In genomic region chr1:204545881-204546280, GRCh38 we compare ENCODE assay signal across 1 cellular context.
TF ChIP-seq lines count a peak whose summit lies in the region.

No MANE protein-coding gene starts in this region.

TF ChIP-seq in GM12878, 131 proteins besides CTCF, POLR2A, EP300 and RAD21:
- TF ChIP-seq FOXM1 (IDR thresholded peaks at IDR 0.05; ENCODE audit: low read depth, low read length) (no peak), NFXL1 (IDR thresholded peaks at IDR 0.05; ENCODE audit: borderline replicate concordance) (no peak), RUNX3 (IDR thresholded peaks at IDR 0.05; ENCODE audit: low read length) (no peak), SREBF1 (IDR thresholded peaks at IDR 0.05; ENCODE audit: low read length) (no peak), BCL3 (IDR thresholded peaks at IDR 0.05; ENCODE audit: borderline replicate concordance, insufficient read depth, low read depth, low read length, poor library complexity, severe bottlenecking) (no peak), PBX3 (IDR thresholded peaks at IDR 0.05; ENCODE audit: insufficient replicate concordance, low read depth, low read length) (no peak), TARDBP (IDR thresholded peaks at IDR 0.05; ENCODE audit: borderline replicate concordance) (no peak), ZNF384 (IDR thresholded peaks at IDR 0.05; ENCODE audit: borderline replicate concordance, low read depth, low read length) (no peak), HDAC2 (IDR thresholded peaks at IDR 0.05) (no peak), SREBF2 (IDR thresholded peaks at IDR 0.05; ENCODE audit: low read length) (no peak), NR2F1 (conservative IDR thresholded peaks at IDR 0.05) (no peak), BRCA1 (IDR thresholded peaks at IDR 0.05; ENCODE audit: low read depth, low read length) (no peak), ATF3 (IDR thresholded peaks at IDR 0.05; ENCODE audit: borderline replicate concordance, extremely low read depth, low read depth, low read length) (no peak), BCLAF1 (IDR thresholded peaks at IDR 0.05) (no peak)
